Comparison of ENCODE assay signal across 16 cellular contexts in genomic region chr4:168633474-168633873, GRCh38.
DNase-seq lines count a peak whose midpoint lies in the region; ATAC-seq and TF ChIP-seq lines count a peak whose summit lies in the region.
"Had no signal": no experiment of that assay in that cellular context is flagged by ENCODE, and none has a peak within 500 bp of the region (broad histone marks: within the 10 kb centered on the region; RNA-seq: fewer than 3 reads in every experiment).

No MANE protein-coding gene starts in this region.

- H3K9ac ChIP-seq in mammary epithelial cell (ENCODE audit: insufficient read depth, low read length): no peak overlapping the region

- BruUV-seq in mammary epithelial cell (replicated peaks; lab: Mats Ljungman, UMichigan): no TSS peak

- ATAC-seq in thoracic aorta (ENCODE audit: insufficient number of reproducible peaks, low FRiP score, low read depth): no peak
- ATAC-seq in activated CD4-positive, CD25-positive, alpha-beta regulatory T cell treated with anti-CD3 and anti-CD28 coated beads, Interleukin-2, amount 50 U/mL, for 24 hours: no peak
- ATAC-seq: activated T-helper 17 cell treated with anti-CD3 and anti-CD28 coated beads, Interleukin-2, amount 50 U/mL, for 72 hours; stimulated activated naive CD8-positive, alpha-beta T cell treated with anti-CD3 and anti-CD28 coated beads, Interleukin-15, amount 100 ng/mL, for 72 hours had no signal

- H2AFZ ChIP-seq in mammary epithelial cell (ENCODE audit: low read depth, low read length): no peak overlapping the region

- POLR2A ChIA-PET in activated CD4-positive, alpha-beta memory T cell treated with anti-CD3 and anti-CD28 coated beads for 36 hours (lab: Charles Lee): no interaction called here

- no peaks in the 10 kb centered on the region for H4K20me1 ChIP-seq in mammary epithelial cell (ENCODE audit: insufficient read depth, low read length)

- intact Hi-C loops in mammary epithelial cell (cut with micrococcal nuclease): loop anchor here (5.0 kb wide), 2 partner anchors 74 to 199 kb away; no protein-coding TSS in a partner anchor
- intact Hi-C loops in activated CD4-positive, alpha-beta memory T cell treated with anti-CD3 and anti-CD28 coated beads for 36 hours (cut with micrococcal nuclease): loop anchor here (5.0 kb wide), 1 partner anchor 121 kb away; no protein-coding TSS in a partner anchor

- TF ChIP-seq CTCF in mammary epithelial cell (conservative IDR thresholded peaks at IDR 0.05 in 1 of 2, IDR thresholded peaks at IDR 0.05 in 1 of 2; ENCODE audit: extremely low read depth in 1 of 2, insufficient read depth in 1 of 2, low read depth in 1 of 2, low read length in 2 of 2) (no peak), nephron (IDR thresholded peaks at IDR 0.05; ENCODE audit: unreplicated experiment in 3 of 3) (no peak), thoracic aorta (IDR thresholded peaks at IDR 0.05) (no peak)

- H3K4me1 Mint-ChIP-seq in nephron: peaks cover 67% of the 10 kb centered on the region
- H3K4me1 Mint-ChIP-seq in activated CD4-positive, alpha-beta memory T cell treated with anti-CD3 and anti-CD28 coated beads for 36 hours (ENCODE audit: low read depth): peaks cover 6% of the 10 kb centered on the region
- H3K4me1 Mint-ChIP-seq: activated T-helper 17 cell treated with anti-CD3 and anti-CD28 coated beads, Interleukin-2, amount 50 U/mL, for 72 hours; memory B cell had no signal

- 100% methylated on average over 1 of the region's 1 CpG for WGBS in mammary epithelial cell (ENCODE audit: low coverage, missing lambda C conversion rate)

- H3K4me3 Mint-ChIP-seq in nephron: peak overlapping the region; percentile 91 to 98 (median 92)
- H3K4me3 Mint-ChIP-seq in activated CD4-positive, alpha-beta memory T cell treated with anti-CD3 and anti-CD28 coated beads for 36 hours: no peak overlapping the region
- H3K4me3 Mint-ChIP-seq: activated CD4-positive, alpha-beta T cell treated with anti-CD3 and anti-CD28 coated beads, Interleukin-2, amount 10 ng/mL, durations not matched to agents 7 days and 5 days; activated T-helper 17 cell treated with anti-CD3 and anti-CD28 coated beads, Interleukin-2, amount 50 U/mL, for 72 hours; CD8-positive, alpha-beta memory T cell; memory B cell; stimulated activated naive CD8-positive, alpha-beta T cell treated with anti-CD3 and anti-CD28 coated beads, Interleukin-15, amount 100 ng/mL, for 72 hours had no signal

- no peaks in the 10 kb centered on the region for H3K79me2 ChIP-seq in mammary epithelial cell (ENCODE audit: insufficient read depth, low read length)

- H3K4me1 ChIP-seq in mammary epithelial cell (ENCODE audit: insufficient read depth, low read length) (peaks cover 55% of the 10 kb centered on the region), thoracic aorta (ENCODE audit: control insufficient read depth in 1 of 2, low read depth in 2 of 2) (peaks cover 18 to 69% of the 10 kb centered on the region in 2 donors)

- no peaks in the 10 kb centered on the region for H3K9me3 Mint-ChIP-seq in nephron
- no peaks in the 10 kb centered on the region for H3K9me3 Mint-ChIP-seq in activated CD4-positive, alpha-beta memory T cell treated with anti-CD3 and anti-CD28 coated beads for 36 hours
- H3K9me3 Mint-ChIP-seq: activated CD4-positive, alpha-beta T cell treated with anti-CD3 and anti-CD28 coated beads, Interleukin-2, amount 10 ng/mL, durations not matched to agents 7 days and 5 days; activated T-helper 17 cell treated with anti-CD3 and anti-CD28 coated beads, Interleukin-2, amount 50 U/mL, for 72 hours; memory B cell; stimulated activated naive CD8-positive, alpha-beta T cell treated with anti-CD3 and anti-CD28 coated beads, Interleukin-15, amount 100 ng/mL, for 72 hours had no signal

- no peaks in the 10 kb centered on the region for H3K9me3 ChIP-seq in MG63
- H3K9me3 ChIP-seq in mammary epithelial cell (replicated peaks; ENCODE audit: insufficient read depth, low read length): no peaks in the 10 kb centered on the region
- no peaks in the 10 kb centered on the region for H3K9me3 ChIP-seq in thoracic aorta

- dilution Hi-C loops in mammary epithelial cell (cut with HindIII; ENCODE audit: low sequenced_read_pairs): loop anchor here (5.0 kb wide), 2 partner anchors 71 to 74 kb away; no protein-coding TSS in a partner anchor

- peak overlapping the region; percentile 83 to 99 (median 97) for H3K27ac Mint-ChIP-seq in nephron
- no peak overlapping the region for H3K27ac Mint-ChIP-seq in activated CD4-positive, alpha-beta memory T cell treated with anti-CD3 and anti-CD28 coated beads for 36 hours
- H3K27ac Mint-ChIP-seq: activated CD4-positive, alpha-beta T cell treated with anti-CD3 and anti-CD28 coated beads, Interleukin-2, amount 10 ng/mL, durations not matched to agents 7 days and 5 days; activated T-helper 17 cell treated with anti-CD3 and anti-CD28 coated beads, Interleukin-2, amount 50 U/mL, for 72 hours; CD8-positive, alpha-beta memory T cell; memory B cell; stimulated activated naive CD8-positive, alpha-beta T cell treated with anti-CD3 and anti-CD28 coated beads, Interleukin-15, amount 100 ng/mL, for 72 hours had no signal

- H3K27me3 ChIP-seq in MG63: no peaks in the 10 kb centered on the region
- no peaks in the 10 kb centered on the region for H3K27me3 ChIP-seq in mammary epithelial cell (ENCODE audit: insufficient read depth, low read length)
- no peaks in the 10 kb centered on the region for H3K27me3 ChIP-seq in thoracic aorta (replicated peaks; ENCODE audit: insufficient read depth)

- H3K27me3 Mint-ChIP-seq in nephron (ENCODE audit: low read depth): no peaks in the 10 kb centered on the region
- H3K27me3 Mint-ChIP-seq in activated CD4-positive, alpha-beta memory T cell treated with anti-CD3 and anti-CD28 coated beads for 36 hours: peaks cover 53% of the 10 kb centered on the region

- in situ Hi-C loops in mammary epithelial cell (cut with MboI; ENCODE audit: low sequenced_read_pairs in 2 of 2): no loop called here

- peak overlapping the region; percentile 92 for H3K4me2 ChIP-seq in mammary epithelial cell (ENCODE audit: insufficient read depth, low read depth, low read length)

- CTCF ChIA-PET in mammary epithelial cell (lab: Charles Lee; ENCODE audit: low non-redundant PET): no interaction called here
- CTCF ChIA-PET in activated CD4-positive, alpha-beta memory T cell treated with anti-CD3 and anti-CD28 coated beads for 36 hours (lab: Charles Lee): no interaction called here

- DNase-seq in MG63: no peak
- DNase-seq in mammary epithelial cell: no peak
- DNase-seq in thoracic aorta (ENCODE audit: low spot score): no peak
- no peak for DNase-seq in activated CD8-positive, alpha-beta memory T cell treated with anti-CD3 and anti-CD28 coated beads, Interleukin-2, amount 50 U/mL, for 48 hours
- DNase-seq in activated CD4-positive, alpha-beta memory T cell treated with anti-CD3 and anti-CD28 coated beads for 36 hours: no peak
- DNase-seq: activated CD4-positive, alpha-beta T cell treated with anti-CD3 and anti-CD28 coated beads, Interleukin-2, amount 10 ng/mL, durations not matched to agents 7 days and 5 days; CD8-positive, alpha-beta memory T cell; KBM-7; NCI-H1694; NCI-H524; stimulated activated naive CD8-positive, alpha-beta T cell treated with anti-CD3 and anti-CD28 coated beads, Interleukin-15, amount 100 ng/mL, for 72 hours; T-helper 9 cell had no signal

- H3K4me3 ChIP-seq in MG63 (peak overlapping the region; percentile 59), mammary epithelial cell (replicated peaks in 1 of 3; ENCODE audit: insufficient read depth in 1 of 3, low read depth in 2 of 3, low read length in 3 of 3) (no peak overlapping the region), thoracic aorta (peak overlapping the region; percentile 83)

- no peaks in the 10 kb centered on the region for H3K36me3 Mint-ChIP-seq in nephron (ENCODE audit: low read depth)
- no peaks in the 10 kb centered on the region for H3K36me3 Mint-ChIP-seq in activated CD4-positive, alpha-beta memory T cell treated with anti-CD3 and anti-CD28 coated beads for 36 hours
- H3K36me3 Mint-ChIP-seq: CD8-positive, alpha-beta memory T cell; memory B cell had no signal

- H3K36me3 ChIP-seq in MG63 (no peaks in the 10 kb centered on the region), mammary epithelial cell (ENCODE audit: insufficient read depth, low read length) (no peaks in the 10 kb centered on the region), thoracic aorta (no peaks in the 10 kb centered on the region)

- no peak overlapping the region for H3K27ac ChIP-seq in mammary epithelial cell (ENCODE audit: insufficient read depth, low read depth, low read length)
- H3K27ac ChIP-seq in thoracic aorta: peak overlapping the region; percentile 71 to 84

Comparison
In these comparisons a context has a peak if more than half of its experiments do, and no peak if none do; other contexts are left out.
1. H3K4me3 ChIP-seq: peak in MG63 (single experiment) and thoracic aorta (single experiment); none in mammary epithelial cell (0 of 3).